In the genomic region with DNA sequence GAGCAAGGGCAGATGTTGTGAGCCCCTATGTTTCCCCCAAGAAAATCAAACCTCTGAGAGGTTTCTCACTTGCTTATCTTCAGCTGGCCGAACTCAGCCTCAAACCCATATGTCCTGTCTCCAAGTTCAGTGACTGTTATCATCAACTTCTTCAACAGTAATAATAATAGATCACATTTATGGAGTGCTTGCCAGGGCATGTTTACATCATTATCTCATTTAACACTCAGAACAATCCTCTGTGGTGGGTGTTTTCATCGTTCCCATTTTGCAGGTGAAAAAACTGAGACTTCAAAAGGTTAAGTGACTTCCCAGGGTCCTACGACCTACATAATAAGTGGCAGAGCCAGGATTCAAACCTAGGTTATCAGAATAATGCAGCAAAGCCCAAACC, we compare ENCODE assay signal across 1 cellular context.
TF ChIP-seq lines count a peak whose summit lies in the region.

No MANE protein-coding gene starts in this region.

TF ChIP-seq in GM23338, 12 proteins besides CTCF, POLR2A, EP300 and RAD21 (continued from another document):
- TF ChIP-seq, protein P1, sequence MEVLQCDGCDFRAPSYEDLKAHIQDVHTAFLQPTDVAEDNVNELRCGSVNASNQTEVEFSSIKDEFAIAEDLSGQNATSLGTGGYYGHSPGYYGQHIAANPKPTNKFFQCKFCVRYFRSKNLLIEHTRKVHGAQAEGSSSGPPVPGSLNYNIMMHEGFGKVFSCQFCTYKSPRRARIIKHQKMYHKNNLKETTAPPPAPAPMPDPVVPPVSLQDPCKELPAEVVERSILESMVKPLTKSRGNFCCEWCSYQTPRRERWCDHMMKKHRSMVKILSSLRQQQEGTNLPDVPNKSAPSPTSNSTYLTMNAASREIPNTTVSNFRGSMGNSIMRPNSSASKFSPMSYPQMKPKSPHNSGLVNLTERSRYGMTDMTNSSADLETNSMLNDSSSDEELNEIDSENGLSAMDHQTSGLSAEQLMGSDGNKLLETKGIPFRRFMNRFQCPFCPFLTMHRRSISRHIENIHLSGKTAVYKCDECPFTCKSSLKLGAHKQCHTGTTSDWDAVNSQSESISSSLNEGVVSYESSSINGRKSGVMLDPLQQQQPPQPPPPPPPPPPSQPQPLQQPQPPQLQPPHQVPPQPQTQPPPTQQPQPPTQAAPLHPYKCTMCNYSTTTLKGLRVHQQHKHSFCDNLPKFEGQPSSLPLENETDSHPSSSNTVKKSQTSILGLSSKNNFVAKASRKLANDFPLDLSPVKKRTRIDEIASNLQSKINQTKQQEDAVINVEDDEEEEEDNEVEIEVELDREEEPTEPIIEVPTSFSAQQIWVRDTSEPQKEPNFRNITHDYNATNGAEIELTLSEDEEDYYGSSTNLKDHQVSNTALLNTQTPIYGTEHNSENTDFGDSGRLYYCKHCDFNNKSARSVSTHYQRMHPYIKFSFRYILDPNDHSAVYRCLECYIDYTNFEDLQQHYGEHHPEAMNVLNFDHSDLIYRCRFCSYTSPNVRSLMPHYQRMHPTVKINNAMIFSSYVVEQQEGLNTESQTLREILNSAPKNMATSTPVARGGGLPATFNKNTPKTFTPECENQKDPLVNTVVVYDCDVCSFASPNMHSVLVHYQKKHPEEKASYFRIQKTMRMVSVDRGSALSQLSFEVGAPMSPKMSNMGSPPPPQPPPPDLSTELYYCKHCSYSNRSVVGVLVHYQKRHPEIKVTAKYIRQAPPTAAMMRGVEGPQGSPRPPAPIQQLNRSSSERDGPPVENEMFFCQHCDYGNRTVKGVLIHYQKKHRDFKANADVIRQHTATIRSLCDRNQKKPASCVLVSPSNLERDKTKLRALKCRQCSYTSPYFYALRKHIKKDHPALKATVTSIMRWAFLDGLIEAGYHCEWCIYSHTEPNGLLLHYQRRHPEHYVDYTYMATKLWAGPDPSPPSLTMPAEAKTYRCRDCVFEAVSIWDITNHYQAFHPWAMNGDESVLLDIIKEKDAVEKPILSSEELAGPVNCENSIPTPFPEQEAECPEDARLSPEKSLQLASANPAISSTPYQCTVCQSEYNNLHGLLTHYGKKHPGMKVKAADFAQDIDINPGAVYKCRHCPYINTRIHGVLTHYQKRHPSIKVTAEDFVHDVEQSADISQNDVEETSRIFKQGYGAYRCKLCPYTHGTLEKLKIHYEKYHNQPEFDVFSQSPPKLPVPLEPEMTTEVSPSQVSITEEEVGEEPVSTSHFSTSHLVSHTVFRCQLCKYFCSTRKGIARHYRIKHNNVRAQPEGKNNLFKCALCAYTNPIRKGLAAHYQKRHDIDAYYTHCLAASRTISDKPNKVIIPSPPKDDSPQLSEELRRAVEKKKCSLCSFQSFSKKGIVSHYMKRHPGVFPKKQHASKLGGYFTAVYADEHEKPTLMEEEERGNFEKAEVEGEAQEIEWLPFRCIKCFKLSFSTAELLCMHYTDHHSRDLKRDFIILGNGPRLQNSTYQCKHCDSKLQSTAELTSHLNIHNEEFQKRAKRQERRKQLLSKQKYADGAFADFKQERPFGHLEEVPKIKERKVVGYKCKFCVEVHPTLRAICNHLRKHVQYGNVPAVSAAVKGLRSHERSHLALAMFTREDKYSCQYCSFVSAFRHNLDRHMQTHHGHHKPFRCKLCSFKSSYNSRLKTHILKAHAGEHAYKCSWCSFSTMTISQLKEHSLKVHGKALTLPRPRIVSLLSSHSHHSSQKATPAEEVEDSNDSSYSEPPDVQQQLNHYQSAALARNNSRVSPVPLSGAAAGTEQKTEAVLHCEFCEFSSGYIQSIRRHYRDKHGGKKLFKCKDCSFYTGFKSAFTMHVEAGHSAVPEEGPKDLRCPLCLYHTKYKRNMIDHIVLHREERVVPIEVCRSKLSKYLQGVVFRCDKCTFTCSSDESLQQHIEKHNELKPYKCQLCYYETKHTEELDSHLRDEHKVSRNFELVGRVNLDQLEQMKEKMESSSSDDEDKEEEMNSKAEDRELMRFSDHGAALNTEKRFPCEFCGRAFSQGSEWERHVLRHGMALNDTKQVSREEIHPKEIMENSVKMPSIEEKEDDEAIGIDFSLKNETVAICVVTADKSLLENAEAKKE (CRISPR knock-in tag; IDR thresholded peaks at IDR 0.05): no peak
- no peak for TF ChIP-seq REST (IDR thresholded peaks at IDR 0.05; ENCODE audit: unreplicated experiment)
- no peak for TF ChIP-seq EZH2 (IDR thresholded peaks at IDR 0.05; ENCODE audit: low read depth, unreplicated experiment)
